8 cellular contexts compared by ENCODE assay signal in genomic region chr15:90885432-90886290, GRCh38. TPM values are rescaled to one million over a fixed set of nuclear protein-coding genes. Genes with fewer than 3 reads are reported as not detected.
A peak's percentile ranks its signal among the peaks of the same experiment; 100 is the strongest.
DNase-seq lines count a peak whose midpoint lies in the region; ATAC-seq and TF ChIP-seq lines count a peak whose summit lies in the region.

No MANE protein-coding gene starts in this region.

- intact Hi-C loops in psoas muscle (cut with DNase I), result loop anchor here (1.0 to 5.0 kb wide), 4 partner anchors 168 to 237 kb away; partner anchors contain the start of gene BLM (in 1 of the 2)
- intact Hi-C loops in aorta (cut with DNase I), result loop anchor here (2.0 to 10.0 kb wide), 4 partner anchors 171 to 571 kb away; partner anchors contain the start of gene BLM (in 1 of the 2)

- H3K27ac ChIP-seq in cardiac muscle cell (no peak overlapping the region), psoas muscle (no peak overlapping the region), aorta (ENCODE audit: low read depth in 1 of 2, low read length in 2 of 2) (peak overlapping the region in 1 of 2 donors; percentile 6)

- POLR2A ChIA-PET in activated naive CD8-positive, alpha-beta T cell treated with anti-CD3 and anti-CD28 coated beads, Interleukin-2, amount 10 ng/mL, durations not matched to agents 7 days and 5 days (lab: Charles Lee), result interaction anchor here (0.6 to 2.4 kb wide), 15 partner anchors 14 to 592 kb away, joined by 3 to 11 read pairs (median 4); partner anchors contain the start of genes BLM and MAN2A2

- no peaks in the 10 kb centered on the region for H3K9me3 Mint-ChIP-seq in activated naive CD8-positive, alpha-beta T cell treated with anti-CD3 and anti-CD28 coated beads, Interleukin-2, amount 10 ng/mL, durations not matched to agents 7 days and 5 days

- peaks cover 18% of the 10 kb centered on the region for H3K4me1 Mint-ChIP-seq in activated naive CD8-positive, alpha-beta T cell treated with anti-CD3 and anti-CD28 coated beads, Interleukin-2, amount 10 ng/mL, durations not matched to agents 7 days and 5 days

- peak; percentile 64 for ATAC-seq in activated naive CD8-positive, alpha-beta T cell treated with anti-CD3 and anti-CD28 coated beads, Interleukin-2, amount 10 ng/mL, durations not matched to agents 7 days and 5 days (ENCODE audit: low read depth)
- ATAC-seq in psoas muscle, result peak; percentile 56 to 81 (median 70)
- peak; percentile 84 for ATAC-seq in aorta (ENCODE audit: low FRiP score)

- H3K27me3 ChIP-seq in cardiac muscle cell, result no peaks in the 10 kb centered on the region
- no peaks in the 10 kb centered on the region for H3K27me3 ChIP-seq in psoas muscle (ENCODE audit: insufficient read depth in 3 of 3, low read length in 2 of 3)
- H3K27me3 ChIP-seq in aorta (ENCODE audit: control insufficient read depth in 1 of 2, insufficient read depth in 2 of 2, low read length in 1 of 2), result no peaks in the 10 kb centered on the region

- DNase-seq in NCI-H748 (lab: John Stamatoyannopoulos, UW; ENCODE audit: unreplicated experiment), result peak; percentile 56
- no peak for DNase-seq in NCI-H748 treated with DMSO at 0.1 percent for 48 hours (lab: John Stamatoyannopoulos, UW)
- peak; percentile 92 for DNase-seq in HuH-7 (ENCODE audit: low spot score)
- DNase-seq in SW480 (ENCODE audit: low spot score), result peak; percentile 46
- peak; percentile 88 for DNase-seq in activated naive CD8-positive, alpha-beta T cell treated with anti-CD3 and anti-CD28 coated beads, Interleukin-2, amount 10 ng/mL, durations not matched to agents 7 days and 5 days
- peak; percentile 73 to 77 for DNase-seq in cardiac muscle cell (ENCODE audit: low read depth in 1 of 2, low spot score in 1 of 2)
- peak; percentile 80 to 88 for DNase-seq in psoas muscle
- DNase-seq in aorta, result peak; percentile 89 to 93

- WGBS in psoas muscle, 3 donors, result 54 to 57% (median 55%) methylated on average over 21 to 23 of the region's 23 CpGs
- WGBS in aorta, 2 donors, result 49 to 52% methylated on average over 23 of the region's 23 CpGs

- H3K4me3 ChIP-seq in cardiac muscle cell (no peak overlapping the region), psoas muscle (peak overlapping the region; percentile 69), aorta (ENCODE audit: low read length in 2 of 2) (no peak overlapping the region)

- H3K9me3 ChIP-seq in cardiac muscle cell (ENCODE audit: low read depth) (no peaks in the 10 kb centered on the region), psoas muscle (no peaks in the 10 kb centered on the region), aorta (ENCODE audit: control insufficient read depth, low read length) (no peaks in the 10 kb centered on the region)

- peak overlapping the region; percentile 81 for H3K27ac Mint-ChIP-seq in activated naive CD8-positive, alpha-beta T cell treated with anti-CD3 and anti-CD28 coated beads, Interleukin-2, amount 10 ng/mL, durations not matched to agents 7 days and 5 days

- H3K36me3 ChIP-seq in cardiac muscle cell (no peaks in the 10 kb centered on the region), psoas muscle (ENCODE audit: insufficient read depth in 1 of 2, low read depth in 1 of 2) (peaks cover 0 to 38% of the 10 kb centered on the region in 2 donors), aorta (ENCODE audit: control insufficient read depth in 1 of 2, insufficient read depth in 2 of 2, low read length in 1 of 2) (peaks cover 0 to 1% of the 10 kb centered on the region in 2 donors)

- peak overlapping the region; percentile 60 for H3K4me3 Mint-ChIP-seq in activated naive CD8-positive, alpha-beta T cell treated with anti-CD3 and anti-CD28 coated beads, Interleukin-2, amount 10 ng/mL, durations not matched to agents 7 days and 5 days

- peaks cover 7% of the 10 kb centered on the region for H3K36me3 Mint-ChIP-seq in activated naive CD8-positive, alpha-beta T cell treated with anti-CD3 and anti-CD28 coated beads, Interleukin-2, amount 10 ng/mL, durations not matched to agents 7 days and 5 days

- H3K4me1 ChIP-seq in cardiac muscle cell (ENCODE audit: low read depth) (peaks cover 5% of the 10 kb centered on the region), psoas muscle (peaks cover 12% of the 10 kb centered on the region), aorta (ENCODE audit: control insufficient read depth in 1 of 2, insufficient read depth in 2 of 2, low read length in 2 of 2) (no peaks in the 10 kb centered on the region)

- TF ChIP-seq CTCF in cardiac muscle cell (IDR thresholded peaks at IDR 0.05; ENCODE audit: low read depth, low read length), result peak; percentile 99
- peak; percentile 98 for TF ChIP-seq CTCF in psoas muscle (IDR thresholded peaks at IDR 0.05)

- H3K27me3 Mint-ChIP-seq in activated naive CD8-positive, alpha-beta T cell treated with anti-CD3 and anti-CD28 coated beads, Interleukin-2, amount 10 ng/mL, durations not matched to agents 7 days and 5 days, result no peaks in the 10 kb centered on the region

RNA-seq across cellular contexts. Expression of gene FES, which starts 1.4 kb away (rescaled TPM):
- 1 to 10 TPM; 6.2 to 7.5 TPM for total RNA-seq in activated naive CD8-positive, alpha-beta T cell treated with anti-CD3 and anti-CD28 coated beads, Interleukin-2, amount 10 ng/mL, durations not matched to agents 7 days and 5 days
- total RNA-seq in cardiac muscle cell, result 13.3 and 19.8 TPM in 2 replicates
- 5.4 and 12.7 TPM in 2 replicates for polyA plus RNA-seq in cardiac muscle cell
- total RNA-seq in psoas muscle, result 1 to 10 TPM; 6.7 to 7.7 (median 7.2) TPM
- polyA plus RNA-seq in psoas muscle, result 1 to 10 TPM; 4.2 to 8.1 (median 5.5) TPM
- total RNA-seq in aorta, result 10 to 100 TPM; 39.8 to 68.3 TPM
- 10 to 100 TPM; 11.6 to 26.4 TPM for polyA plus RNA-seq in aorta

RNA-seq across cellular contexts. Expression of gene FURIN, which starts 17.3 kb away (rescaled TPM):
- 10 to 100 TPM; 62.2 to 63.5 TPM for total RNA-seq in activated naive CD8-positive, alpha-beta T cell treated with anti-CD3 and anti-CD28 coated beads, Interleukin-2, amount 10 ng/mL, durations not matched to agents 7 days and 5 days
- 66.3 and 79.6 TPM in 2 replicates for total RNA-seq in cardiac muscle cell
- 57.7 and 69.3 TPM in 2 replicates for polyA plus RNA-seq in cardiac muscle cell
- total RNA-seq in psoas muscle, result 10 to 100 TPM; 27.2 to 67.8 (median 55.7) TPM
- polyA plus RNA-seq in psoas muscle, result 10 to 100 TPM; 37.6 to 99.3 (median 40.8) TPM
- 10 to 100 TPM; 62.3 to 65.8 TPM for total RNA-seq in aorta
- polyA plus RNA-seq in aorta, result 10 to 100 TPM; 20.9 to 26.0 TPM

RNA-seq across cellular contexts. Expression of gene MAN2A2, which starts 17.4 kb away (rescaled TPM):
- 100 to 1,000 TPM; 108 to 111 TPM for total RNA-seq in activated naive CD8-positive, alpha-beta T cell treated with anti-CD3 and anti-CD28 coated beads, Interleukin-2, amount 10 ng/mL, durations not matched to agents 7 days and 5 days
- total RNA-seq in cardiac muscle cell, result 31.9 and 53.0 TPM in 2 replicates
- 54.3 and 66.3 TPM in 2 replicates for polyA plus RNA-seq in cardiac muscle cell
- total RNA-seq in psoas muscle, result 100 to 1,000 TPM in 3 of 4 donors, 10 to 100 TPM in 1; 73.0 to 127 (median 121) TPM
- 100 to 1,000 TPM in 1 of 3 donors, 10 to 100 TPM in 2; 22.9 to 111 (median 41.5) TPM for polyA plus RNA-seq in psoas muscle
- 10 to 100 TPM; 56.7 to 82.4 TPM for total RNA-seq in aorta
- 10 to 100 TPM; 19.2 to 49.2 TPM for polyA plus RNA-seq in aorta

RNA-seq across cellular contexts. Expression of gene HDDC3, which starts 46.7 kb away (rescaled TPM):
- 10 to 100 TPM; 28.1 to 29.2 TPM for total RNA-seq in activated naive CD8-positive, alpha-beta T cell treated with anti-CD3 and anti-CD28 coated beads, Interleukin-2, amount 10 ng/mL, durations not matched to agents 7 days and 5 days
- total RNA-seq in cardiac muscle cell (31.2 and 32.5 TPM in 2 replicates), psoas muscle (10 to 100 TPM in 3 of 4 donors, 1 to 10 TPM in 1; 9.9 to 25.5 (median 12.9) TPM), aorta (1 to 10 TPM; 7.3 to 7.7 TPM)
- polyA plus RNA-seq in cardiac muscle cell (22.5 and 24.9 TPM in 2 replicates), psoas muscle (10 to 100 TPM in 2 of 3 donors, 1 to 10 TPM in 1; 7.2 to 23.9 (median 14.0) TPM), aorta (10 to 100 TPM in 1 of 2 donors, 1 to 10 TPM in 1; 6.5 to 15.3 TPM)

RNA-seq across cellular contexts. Expression of gene UNC45A, which starts 49.4 kb away (rescaled TPM):
- total RNA-seq in activated naive CD8-positive, alpha-beta T cell treated with anti-CD3 and anti-CD28 coated beads, Interleukin-2, amount 10 ng/mL, durations not matched to agents 7 days and 5 days, result 10 to 100 TPM; 77.9 to 78.6 TPM
- total RNA-seq in cardiac muscle cell, result 61.8 and 68.2 TPM in 2 replicates
- polyA plus RNA-seq in cardiac muscle cell, result 52.5 and 61.1 TPM in 2 replicates
- total RNA-seq in psoas muscle, result 10 to 100 TPM; 11.0 to 17.5 (median 12.1) TPM
- polyA plus RNA-seq in psoas muscle, result 10 to 100 TPM in 2 of 3 donors, 1 to 10 TPM in 1; 9.2 to 15.3 (median 11.2) TPM
- total RNA-seq in aorta, result 10 to 100 TPM; 65.5 to 90.1 TPM
- polyA plus RNA-seq in aorta, result 10 to 100 TPM; 34.6 to 96.7 TPM
